ENCODE assay signal across 8 cellular contexts in genomic region chr12:3077572-3078081, GRCh38. TPM values are rescaled to one million over a fixed set of nuclear protein-coding genes. Genes with fewer than 3 reads are reported as not detected.
DNase-seq lines count a peak whose midpoint lies in the region; ATAC-seq and TF ChIP-seq lines count a peak whose summit lies in the region.

No MANE protein-coding gene starts in this region.

- no peaks in the 10 kb centered on the region for H3K9me3 Mint-ChIP-seq in activated CD4-positive, alpha-beta T cell treated with anti-CD3 and anti-CD28 coated beads, Interleukin-2, amount 10 ng/mL, durations not matched to agents 7 days and 5 days

- H3K36me3 Mint-ChIP-seq in activated CD4-positive, alpha-beta T cell treated with anti-CD3 and anti-CD28 coated beads, Interleukin-2, amount 10 ng/mL, durations not matched to agents 7 days and 5 days (ENCODE audit: low read depth): no peaks in the 10 kb centered on the region

- DNase-seq in activated effector memory CD4-positive, alpha-beta T cell treated with anti-CD3 and anti-CD28 coated beads, Interleukin-2, amount 50 U/mL, for 16 hours: peak; percentile 64
- DNase-seq in activated effector memory CD4-positive, alpha-beta T cell treated with Interleukin-2 at 50 U/mL for 16 hours: no peak
- no peak for DNase-seq in activated CD4-positive, alpha-beta T cell treated with anti-CD3 and anti-CD28 coated beads, Interleukin-2, amount 10 ng/mL, durations not matched to agents 7 days and 5 days
- DNase-seq in fibroblast of pulmonary artery (ENCODE audit: low read depth) (peak; percentile 65), ovary (peak; percentile 69 to 75 (median 72)), CD1c-positive myeloid dendritic cell (ENCODE audit: extremely low spot score) (no peak)

- no peak for TF ChIP-seq POLR2A in ovary (IDR thresholded peaks at IDR 0.05)

- POLR2A ChIA-PET in activated CD4-positive, alpha-beta T cell treated with anti-CD3 and anti-CD28 coated beads, Interleukin-2, amount 10 ng/mL, durations not matched to agents 7 days and 5 days (lab: Charles Lee): no interaction called here

- peaks cover 10% of the 10 kb centered on the region for H3K4me1 ChIP-seq in ovary (ENCODE audit: insufficient read depth)

- H3K4me3 ChIP-seq in fibroblast of pulmonary artery (replicated peaks; ENCODE audit: low read depth, low read length) (peak overlapping the region; percentile 88), ovary (peak overlapping the region; percentile 96)

- H3K27ac Mint-ChIP-seq in activated CD4-positive, alpha-beta T cell treated with anti-CD3 and anti-CD28 coated beads, Interleukin-2, amount 10 ng/mL, durations not matched to agents 7 days and 5 days: no peak overlapping the region

- H3K27ac ChIP-seq in ovary: peak overlapping the region; percentile 79 to 92

- H3K4me3 Mint-ChIP-seq in activated CD4-positive, alpha-beta T cell treated with anti-CD3 and anti-CD28 coated beads, Interleukin-2, amount 10 ng/mL, durations not matched to agents 7 days and 5 days: peak overlapping the region; percentile 59

- no peaks in the 10 kb centered on the region for H3K27me3 ChIP-seq in ovary

- TF ChIP-seq CTCF in fibroblast of pulmonary artery (IDR thresholded peaks at IDR 0.05; ENCODE audit: low read length, missing control alignments) (no peak), ovary (IDR thresholded peaks at IDR 0.05) (no peak)

- intact Hi-C loops in ovary (cut with DNase I): loop anchor here (5.0 to 10.0 kb wide), 7 partner anchors 55 to 197 kb away; no protein-coding TSS in a partner anchor

- no peaks in the 10 kb centered on the region for H3K36me3 ChIP-seq in ovary

- CTCF ChIA-PET in activated CD4-positive, alpha-beta T cell treated with anti-CD3 and anti-CD28 coated beads, Interleukin-2, amount 10 ng/mL, durations not matched to agents 7 days and 5 days (lab: Charles Lee): interaction anchor here (1.2 kb wide), 1 partner anchor 22 kb away, joined by 3 read pairs; no protein-coding TSS in a partner anchor

- H3K4me1 Mint-ChIP-seq in activated CD4-positive, alpha-beta T cell treated with anti-CD3 and anti-CD28 coated beads, Interleukin-2, amount 10 ng/mL, durations not matched to agents 7 days and 5 days: peaks cover 9% of the 10 kb centered on the region

- 1% methylated on average over 28 to 32 of the region's 32 CpGs for WGBS in ovary, 3 donors

- H3K9me3 ChIP-seq in ovary: no peaks in the 10 kb centered on the region

- H3K27me3 Mint-ChIP-seq in activated CD4-positive, alpha-beta T cell treated with anti-CD3 and anti-CD28 coated beads, Interleukin-2, amount 10 ng/mL, durations not matched to agents 7 days and 5 days: peaks cover 22% of the 10 kb centered on the region

- no peak for ATAC-seq in GM21619 (IDR thresholded peaks at IDR 0.05; ENCODE audit: unreplicated experiment)
- no peak for ATAC-seq in HG03439 (IDR thresholded peaks at IDR 0.05; ENCODE audit: unreplicated experiment)

- no peak for TF ChIP-seq EP300 in ovary (IDR thresholded peaks at IDR 0.05)

RNA-seq across cellular contexts. Expression of gene TSPAN9, which starts 0.4 kb away (rescaled TPM):
- total RNA-seq in activated CD4-positive, alpha-beta T cell treated with anti-CD3 and anti-CD28 coated beads, Interleukin-2, amount 10 ng/mL, durations not matched to agents 7 days and 5 days: under 1 TPM in 1 of 2 experiments, not detected in 1; 0.15 TPM
- total RNA-seq in ovary: 10 to 100 TPM; 24.9 to 72.3 (median 55.7) TPM
- 10 to 100 TPM; 44.3 to 60.5 TPM for polyA plus RNA-seq in ovary

Comparison
In these comparisons a context has a peak if more than half of its experiments do, and no peak if none do; other contexts are left out.
1. DNase-seq: peak in activated effector memory CD4-positive, alpha-beta T cell treated with anti-CD3 and anti-CD28 coated beads, Interleukin-2, amount 50 U/mL, for 16 hours (single experiment), fibroblast of pulmonary artery (single experiment) and ovary (5 of 5); none in activated effector memory CD4-positive, alpha-beta T cell treated with Interleukin-2 at 50 U/mL for 16 hours (single experiment), activated CD4-positive, alpha-beta T cell treated with anti-CD3 and anti-CD28 coated beads, Interleukin-2, amount 10 ng/mL, durations not matched to agents 7 days and 5 days (single experiment) and CD1c-positive myeloid dendritic cell (single experiment).
2. RNA of gene TSPAN9, which starts 0.4 kb away (total RNA-seq): 24.9 to 72.3 TPM in ovary; 0.15 TPM in activated CD4-positive, alpha-beta T cell treated with anti-CD3 and anti-CD28 coated beads, Interleukin-2, amount 10 ng/mL, durations not matched to agents 7 days and 5 days; every median in the first group is over 10 times any median in the second.